Comparison of ENCODE assay signal across 8 cellular contexts in the genomic region with DNA sequence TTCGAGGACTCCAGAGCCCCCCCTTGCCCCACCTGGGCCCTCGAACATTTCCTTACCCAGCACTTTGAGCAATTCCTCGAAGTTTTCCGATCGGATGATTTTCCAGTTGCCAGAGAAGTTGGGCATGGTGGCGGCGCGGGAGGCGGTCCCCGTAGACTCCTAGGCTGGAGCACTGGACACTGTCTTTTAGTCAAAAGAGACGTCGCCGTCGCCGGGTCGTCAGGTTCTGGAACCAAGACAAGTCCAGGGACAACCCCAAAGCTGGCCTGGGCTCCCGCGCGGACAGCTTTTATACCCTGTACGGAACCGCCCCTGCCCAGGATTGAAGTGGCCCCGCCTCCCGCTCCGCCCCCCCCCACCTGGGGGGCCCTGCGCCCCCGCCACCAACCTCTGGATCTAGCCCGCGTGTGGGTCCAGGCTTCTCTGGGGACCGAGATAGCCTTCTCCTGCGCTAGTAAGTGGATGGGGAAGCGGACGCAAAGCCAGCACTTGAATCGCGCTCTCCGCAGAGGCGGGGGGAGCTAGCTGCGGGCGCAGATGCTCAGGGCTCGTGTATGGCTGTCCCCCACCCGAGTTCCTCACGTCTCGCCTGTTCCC. TPM values are rescaled to one million over a fixed set of nuclear protein-coding genes. Genes with fewer than 3 reads are reported as not detected.
DNase-seq lines count a peak whose midpoint lies in the region; ATAC-seq and TF ChIP-seq lines count a peak whose summit lies in the region.

A gene (minus strand): TSS at position 263 of the 597 bp plus-strand sequence. CDS start 137 bp downstream, at position 126.

- DNase-seq in EH (ENCODE audit: low read depth) = peak; percentile 43
- peak; percentile 85 for DNase-seq in NCI-H2227 (lab: John Stamatoyannopoulos, UW; ENCODE audit: unreplicated experiment)
- peak; percentile 24 for DNase-seq in activated naive CD8-positive, alpha-beta T cell treated with anti-CD3 and anti-CD28 coated beads, Interleukin-2, amount 50 U/mL, for 24 hours
- peak; percentile 77 for DNase-seq in hepatocyte (ENCODE audit: low spot score)
- peak; percentile 21 for DNase-seq in stimulated activated CD4-positive, alpha-beta T cell treated with anti-CD3 and anti-CD28 coated beads, Interleukin-12 subunit alpha, Interleukin-12 subunit beta, amount 100 ng/mL, for 4 hours
- no peak for DNase-seq in NCI-H2107 (lab: John Stamatoyannopoulos, UW)
- no peak for DNase-seq in amniotic stem cell (lab: John Stamatoyannopoulos, UW)

- no peaks in the 10 kb centered on the region for H3K36me3 ChIP-seq in hepatocyte (replicated peaks; ENCODE audit: insufficient read depth, low read depth)

- H3K4me3 ChIP-seq in hepatocyte = peak within 1 kb of the TSS; percentile 51

- no peaks in the 10 kb centered on the region for H3K9me3 ChIP-seq in hepatocyte (ENCODE audit: low read depth)

- no peak for TF ChIP-seq CTCF in hepatocyte (IDR thresholded peaks at IDR 0.05; ENCODE audit: poor library complexity)

- H3K4me2 ChIP-seq in hepatocyte = peak within 1 kb of the TSS; percentile 92

- under 1% methylated on average over 30 of the region's 42 CpGs for WGBS in hepatocyte (ENCODE audit: low lambda C conversion rate, missing lambda C conversion rate)

- H3K27ac Mint-ChIP-seq in activated naive CD8-positive, alpha-beta T cell treated with anti-CD3 and anti-CD28 coated beads, Interleukin-2, amount 50 U/mL, for 24 hours = peak within 1 kb of the TSS; percentile 59

- H3K79me2 ChIP-seq in hepatocyte = peaks cover 34% of the 10 kb centered on the region

- ATAC-seq in activated naive CD8-positive, alpha-beta T cell treated with anti-CD3 and anti-CD28 coated beads, Interleukin-2, amount 50 U/mL, for 24 hours = peak; percentile 18
- ATAC-seq in GM21723 (IDR thresholded peaks at IDR 0.05; ENCODE audit: unreplicated experiment) = no peak

- peak within 1 kb of the TSS; percentile 89 for H2AFZ ChIP-seq in hepatocyte

- H3K4me1 ChIP-seq in hepatocyte (ENCODE audit: insufficient read depth) = peaks cover 74% of the 10 kb centered on the region

- peak within 1 kb of the TSS; percentile 77 for H3K4me3 Mint-ChIP-seq in activated naive CD8-positive, alpha-beta T cell treated with anti-CD3 and anti-CD28 coated beads, Interleukin-2, amount 50 U/mL, for 24 hours

- H3K27me3 ChIP-seq in hepatocyte = no peaks in the 10 kb centered on the region

- H3K27me3 Mint-ChIP-seq in activated naive CD8-positive, alpha-beta T cell treated with anti-CD3 and anti-CD28 coated beads, Interleukin-2, amount 50 U/mL, for 24 hours = peaks cover 33% of the 10 kb centered on the region

- no peaks in the 10 kb centered on the region for H3K36me3 Mint-ChIP-seq in activated naive CD8-positive, alpha-beta T cell treated with anti-CD3 and anti-CD28 coated beads, Interleukin-2, amount 50 U/mL, for 24 hours (ENCODE audit: low read depth)

- peak within 1 kb of the TSS; percentile 97 for H3K27ac ChIP-seq in hepatocyte

- peaks cover 3% of the 10 kb centered on the region for H4K20me1 ChIP-seq in hepatocyte (ENCODE audit: insufficient read depth, poor library complexity, severe bottlenecking)

- no peaks in the 10 kb centered on the region for H3K9me2 ChIP-seq in hepatocyte (replicated peaks; ENCODE audit: insufficient read depth)

- no peaks in the 10 kb centered on the region for H3K9me3 Mint-ChIP-seq in activated naive CD8-positive, alpha-beta T cell treated with anti-CD3 and anti-CD28 coated beads, Interleukin-2, amount 50 U/mL, for 24 hours

- peaks cover 23% of the 10 kb centered on the region for H3K4me1 Mint-ChIP-seq in activated naive CD8-positive, alpha-beta T cell treated with anti-CD3 and anti-CD28 coated beads, Interleukin-2, amount 50 U/mL, for 24 hours

RNA-seq across cellular contexts. Expression of the gene that starts here (rescaled TPM):
- total RNA-seq in hepatocyte = 54.5 and 93.5 TPM in 2 replicates
- 171 and 195 TPM in 2 replicates for polyA plus RNA-seq in hepatocyte

Comparison
In these comparisons a context has a peak if more than half of its experiments do, and no peak if none do; other contexts are left out.
1. DNase-seq: peak in EH (single experiment), NCI-H2227 (single experiment), activated naive CD8-positive, alpha-beta T cell treated with anti-CD3 and anti-CD28 coated beads, Interleukin-2, amount 50 U/mL, for 24 hours (single experiment), hepatocyte (single experiment) and stimulated activated CD4-positive, alpha-beta T cell treated with anti-CD3 and anti-CD28 coated beads, Interleukin-12 subunit alpha, Interleukin-12 subunit beta, amount 100 ng/mL, for 4 hours (single experiment); none in NCI-H2107 (single experiment) and amniotic stem cell (single experiment).